In genomic region chrX:39764441-39764914, GRCh38 we compare ENCODE assay signal across 15 cellular contexts.
DNase-seq lines count a peak whose midpoint lies in the region; ATAC-seq and TF ChIP-seq lines count a peak whose summit lies in the region.
"Had no signal": no experiment of that assay in that cellular context is flagged by ENCODE, and none has a peak within 500 bp of the region (broad histone marks: within the 10 kb centered on the region; RNA-seq: fewer than 3 reads in every experiment).

No MANE protein-coding gene starts in this region.

- no peak overlapping the region for H4K5ac ChIP-seq in H9 (ENCODE audit: insufficient read length, low read depth, low read length)

- in situ Hi-C loops in GM13977 (cut with MboI; ENCODE audit: low pct_unique_long_range_greater_than_20kb, low sequenced_read_pairs, unreplicated experiment): no loop called here

- H3K9me3 Mint-ChIP-seq in H9: peaks cover 54 to 60% of the 10 kb centered on the region in 2 experiments
- H3K9me3 Mint-ChIP-seq in neural progenitor cell: peaks cover 9% of the 10 kb centered on the region
- H3K9me3 Mint-ChIP-seq in stimulated activated naive CD8-positive, alpha-beta T cell treated with anti-CD3 and anti-CD28 coated beads, Interleukin-15, amount 100 ng/mL, for 72 hours: no peaks in the 10 kb centered on the region
- H3K9me3 Mint-ChIP-seq: activated CD4-positive, alpha-beta memory T cell treated with anti-CD3 and anti-CD28 coated beads for 36 hours; CD4-positive, alpha-beta T cell; naive thymus-derived CD8-positive, alpha-beta T cell; T-helper 1 cell treated with Interleukin-12 subunit alpha and Interleukin-12 subunit beta and Interleukin-4 antibody, amounts not matched to agents 30 μg/mL and 1 μg/mL, for 36 hours had no signal

- no peak for DNase-seq in H9
- peak; percentile 52 to 78 for DNase-seq in NCI-H2081 (lab: John Stamatoyannopoulos, UW)
- DNase-seq in SW480 (ENCODE audit: low spot score): peak; percentile 72
- peak; percentile 53 for DNase-seq in neural progenitor cell (ENCODE audit: low spot score)
- no peak for DNase-seq in cardiac septum (ENCODE audit: low spot score)
- no peak for DNase-seq in stimulated activated naive CD8-positive, alpha-beta T cell treated with anti-CD3 and anti-CD28 coated beads, Interleukin-15, amount 100 ng/mL, for 72 hours
- no peak for DNase-seq in GM13977 (ENCODE audit: low spot score)
- DNase-seq: activated CD4-positive, alpha-beta memory T cell treated with anti-CD3 and anti-CD28 coated beads for 36 hours; CD4-positive, alpha-beta T cell; effector memory CD4-positive, alpha-beta T cell; naive thymus-derived CD8-positive, alpha-beta T cell; OCI-M1 had no signal

- H4K20me1 ChIP-seq in H9 (ENCODE audit: control insufficient read depth, insufficient read depth, insufficient read length): no peaks in the 10 kb centered on the region
- H4K20me1 ChIP-seq in neural progenitor cell (ENCODE audit: low read depth): no peaks in the 10 kb centered on the region

- H3K4me1 Mint-ChIP-seq in H9 (peaks cover 32 to 37% of the 10 kb centered on the region in 2 experiments), neural progenitor cell (peaks cover 29% of the 10 kb centered on the region)
- peaks cover 54% of the 10 kb centered on the region for H3K4me1 Mint-ChIP-seq in stimulated activated naive CD8-positive, alpha-beta T cell treated with anti-CD3 and anti-CD28 coated beads, Interleukin-15, amount 100 ng/mL, for 72 hours

- H3K27ac Mint-ChIP-seq in H9: peak overlapping the region in 2 of 3 experiments; percentile 54 to 57; a peak in 5 of 7 replicates
- H3K27ac Mint-ChIP-seq in neural progenitor cell: peak overlapping the region; percentile 81
- H3K27ac Mint-ChIP-seq in stimulated activated naive CD8-positive, alpha-beta T cell treated with anti-CD3 and anti-CD28 coated beads, Interleukin-15, amount 100 ng/mL, for 72 hours: no peak overlapping the region
- H3K27ac Mint-ChIP-seq: activated CD4-positive, alpha-beta memory T cell treated with anti-CD3 and anti-CD28 coated beads for 36 hours; T-helper 1 cell treated with Interleukin-12 subunit alpha and Interleukin-12 subunit beta and Interleukin-4 antibody, amounts not matched to agents 30 μg/mL and 1 μg/mL, for 36 hours had no signal

- no peak overlapping the region for H4K8ac ChIP-seq in H9 (replicated peaks; ENCODE audit: insufficient read length, low read depth, low read length)

- peak overlapping the region; percentile 31 for H2BK12ac ChIP-seq in H9 (ENCODE audit: insufficient read length, low read depth, low read length)

- no peak overlapping the region for H2BK5ac ChIP-seq in H9 (ENCODE audit: insufficient read length, low read length)

- TF ChIP-seq CTCF in H9 (conservative IDR thresholded peaks at IDR 0.05) (no peak), neural progenitor cell (IDR thresholded peaks at IDR 0.05) (no peak), GM13977 (IDR thresholded peaks at IDR 0.05; ENCODE audit: extremely low read depth, insufficient read depth, missing control alignments) (no peak)

- no peak overlapping the region for H3T11ph ChIP-seq in H9 (ENCODE audit: low read length)

- no peaks in the 10 kb centered on the region for H3K79me1 ChIP-seq in H9 (ENCODE audit: insufficient read depth, low read depth, low read length, poor library complexity, severe bottlenecking)

- no peak overlapping the region for H2AFZ ChIP-seq in H9 (ENCODE audit: low read length)
- H2AFZ ChIP-seq in neural progenitor cell (replicated peaks): no peak overlapping the region

- H3K4ac ChIP-seq in H9 (ENCODE audit: low read depth, low read length): no peak overlapping the region

- no peak overlapping the region for H2BK20ac ChIP-seq in H9 (ENCODE audit: low read depth, low read length, poor library complexity, severe bottlenecking)

- H3K14ac ChIP-seq in H9 (ENCODE audit: insufficient read depth, low read length): peak overlapping the region; percentile 73

- H3K4me3 ChIP-seq in neural progenitor cell: no peak overlapping the region
- H3K4me3 ChIP-seq: breast epithelium, suprapubic skin had no signal

- intact Hi-C loops in cardiac septum (cut with DNase I): no loop called here

- WGBS in H9 (ENCODE audit: extremely low coverage, insufficient read length, low lambda C conversion rate): no CpG with 5 or more reads among the region's 10 CpGs

- H3K4me1 ChIP-seq in H9 (ENCODE audit: insufficient read depth, low read length) (peaks cover 13% of the 10 kb centered on the region), neural progenitor cell (peaks cover 25% of the 10 kb centered on the region)
- H3K4me1 ChIP-seq: breast epithelium had no signal

- H3K36me3 ChIP-seq in neural progenitor cell: no peaks in the 10 kb centered on the region
- H3K36me3 ChIP-seq: breast epithelium, suprapubic skin had no signal

- H3K56ac ChIP-seq in H9 (ENCODE audit: insufficient read length, low read depth, low read length): no peak overlapping the region

- H3K9me3 ChIP-seq in H9 (ENCODE audit: control insufficient read depth, low read depth, low read length): no peaks in the 10 kb centered on the region
- no peaks in the 10 kb centered on the region for H3K9me3 ChIP-seq in neural progenitor cell (ENCODE audit: low read depth)
- H3K9me3 ChIP-seq: breast epithelium, suprapubic skin had no signal

- H2BK120ac ChIP-seq in H9 (ENCODE audit: low read depth, low read length, poor library complexity, severe bottlenecking): no peak overlapping the region

- H4K91ac ChIP-seq in H9 (ENCODE audit: insufficient read length, low read depth, low read length): no peak overlapping the region

- H3K4me2 ChIP-seq in H9 (ENCODE audit: insufficient read depth, insufficient read length, low read length) (no peak overlapping the region), neural progenitor cell (peak overlapping the region; percentile 32)

- H3K79me2 ChIP-seq in H9 (ENCODE audit: insufficient read depth, low read length): no peaks in the 10 kb centered on the region
- no peaks in the 10 kb centered on the region for H3K79me2 ChIP-seq in neural progenitor cell (ENCODE audit: low read depth)

- H2BK15ac ChIP-seq in H9 (ENCODE audit: low read depth, low read length): no peak overlapping the region

- ATAC-seq in stimulated activated naive CD8-positive, alpha-beta T cell treated with anti-CD3 and anti-CD28 coated beads, Interleukin-15, amount 100 ng/mL, for 72 hours: no peak
- ATAC-seq: naive thymus-derived CD8-positive, alpha-beta T cell had no signal

- H3F3A ChIP-seq in neural progenitor cell (ENCODE audit: low read depth): peaks cover 22% of the 10 kb centered on the region

- H3K4me3 Mint-ChIP-seq in H9 (no peak overlapping the region), neural progenitor cell (no peak overlapping the region)
- no peak overlapping the region for H3K4me3 Mint-ChIP-seq in stimulated activated naive CD8-positive, alpha-beta T cell treated with anti-CD3 and anti-CD28 coated beads, Interleukin-15, amount 100 ng/mL, for 72 hours
- H3K4me3 Mint-ChIP-seq: activated CD4-positive, alpha-beta memory T cell treated with anti-CD3 and anti-CD28 coated beads for 36 hours; CD4-positive, alpha-beta T cell; naive thymus-derived CD8-positive, alpha-beta T cell; T-helper 1 cell treated with Interleukin-12 subunit alpha and Interleukin-12 subunit beta and Interleukin-4 antibody, amounts not matched to agents 30 μg/mL and 1 μg/mL, for 36 hours had no signal

- H3K27me3 Mint-ChIP-seq in H9 (ENCODE audit: low read depth) (peaks cover 7% of the 10 kb centered on the region; the same call in 1 of the 2 replicates), neural progenitor cell (ENCODE audit: insufficient read depth, low read depth) (peaks cover 10% of the 10 kb centered on the region)
- no peaks in the 10 kb centered on the region for H3K27me3 Mint-ChIP-seq in stimulated activated naive CD8-positive, alpha-beta T cell treated with anti-CD3 and anti-CD28 coated beads, Interleukin-15, amount 100 ng/mL, for 72 hours
- H3K27me3 Mint-ChIP-seq: activated CD4-positive, alpha-beta memory T cell treated with anti-CD3 and anti-CD28 coated beads for 36 hours; CD4-positive, alpha-beta T cell; naive thymus-derived CD8-positive, alpha-beta T cell had no signal

- H3K27ac ChIP-seq in H9 (ENCODE audit: insufficient read length, low read depth, low read length): no peak overlapping the region
- H3K27ac ChIP-seq in neural progenitor cell: no peak overlapping the region
- H3K27ac ChIP-seq: breast epithelium, suprapubic skin had no signal

- no peaks in the 10 kb centered on the region for H3K23me2 ChIP-seq in H9 (ENCODE audit: insufficient read length, low read depth, low read length, poor library complexity, severe bottlenecking)

- H3K27me3 ChIP-seq in H9 (ENCODE audit: insufficient read depth, low read length) (no peaks in the 10 kb centered on the region), neural progenitor cell (no peaks in the 10 kb centered on the region)
- H3K27me3 ChIP-seq: suprapubic skin had no signal

- H2AK5ac ChIP-seq in H9 (ENCODE audit: insufficient read length, low read length): peak overlapping the region; percentile 27

- H3K23ac ChIP-seq in H9 (ENCODE audit: insufficient read length, low read depth, low read length): no peak overlapping the region

- H3K36me3 Mint-ChIP-seq in H9 (ENCODE audit: insufficient read depth in 1 of 3, low read depth in 3 of 3) (peaks cover 0 to 5% (median 0%) of the 10 kb centered on the region in 3 experiments; a peak in 4 of 7 replicates), neural progenitor cell (no peaks in the 10 kb centered on the region)
- H3K36me3 Mint-ChIP-seq: activated CD4-positive, alpha-beta memory T cell treated with anti-CD3 and anti-CD28 coated beads for 36 hours; naive thymus-derived CD8-positive, alpha-beta T cell had no signal

- H3K18ac ChIP-seq in H9 (ENCODE audit: insufficient read length, low read depth, low read length): peak overlapping the region; percentile 40

- H3K9ac ChIP-seq in H9 (ENCODE audit: extremely low read depth, insufficient read length, low read length): no peak overlapping the region
- H3K9ac ChIP-seq in neural progenitor cell: no peak overlapping the region

Comparison
In these comparisons a context has a peak if more than half of its experiments do, and no peak if none do; other contexts are left out.
1. DNase-seq: peak in NCI-H2081 (2 of 2), SW480 (single experiment) and neural progenitor cell (single experiment); none in H9 (single experiment), cardiac septum (single experiment), stimulated activated naive CD8-positive, alpha-beta T cell treated with anti-CD3 and anti-CD28 coated beads, Interleukin-15, amount 100 ng/mL, for 72 hours (0 of 2) and GM13977 (single experiment).
2. H3K27ac Mint-ChIP-seq: peak in H9 (2 of 3) and neural progenitor cell (single experiment); none in stimulated activated naive CD8-positive, alpha-beta T cell treated with anti-CD3 and anti-CD28 coated beads, Interleukin-15, amount 100 ng/mL, for 72 hours (0 of 2).